Comparison of ENCODE assay signal across 1 cellular context in genomic region chr20:58251979-58252591, GRCh38.
TF ChIP-seq lines count a peak whose summit lies in the region.

No MANE protein-coding gene starts in this region.

TF ChIP-seq in K562, 482 proteins besides CTCF, POLR2A, EP300 and RAD21 (continued from another document and continues in another):
- TF ChIP-seq ZBTB40 (IDR thresholded peaks at IDR 0.05) (peak; percentile 36; the same call in 1 of the 2 replicates), ZBTB40 (CRISPR knock-in tag; IDR thresholded peaks at IDR 0.05) (no peak), TSHZ1 (CRISPR knock-in tag; IDR thresholded peaks at IDR 0.05) (peak; percentile 93), ZNF644 (tag; IDR thresholded peaks at IDR 0.05; ENCODE audit: low read depth) (peak; percentile 97), BRD9 (IDR thresholded peaks at IDR 0.05; ENCODE audit: low read depth, partially characterized antibody) (peak; percentile 59), FOXM1 (IDR thresholded peaks at IDR 0.05; ENCODE audit: low read depth) (peak; percentile 44; the same call in 1 of the 2 replicates), FOXM1 (CRISPR knock-in tag; IDR thresholded peaks at IDR 0.05; ENCODE audit: low read depth) (no peak), GATA2 (CRISPR knock-in tag; IDR thresholded peaks at IDR 0.05) (0 out of 2 replicates have a peak, but pooled peaks have one; percentile 9), ZNF384 (IDR thresholded peaks at IDR 0.05; ENCODE audit: low read depth, low read length) (peak; percentile 70), HOMEZ (CRISPR knock-in tag; IDR thresholded peaks at IDR 0.05) (peak; percentile 85; the same call in 1 of the 2 replicates), KLF1 (tag; IDR thresholded peaks at IDR 0.05) (0 out of 2 replicates have a peak, but pooled peaks have one; percentile 9), TEAD2 (tag; IDR thresholded peaks at IDR 0.05) (peak; percentile 88), HES1 (IDR thresholded peaks at IDR 0.05; ENCODE audit: low read depth) (peak; percentile 18; the same call in 1 of the 2 replicates), SOX6 (IDR thresholded peaks at IDR 0.05) (peak; percentile 50), ZNF324 (CRISPR knock-in tag; IDR thresholded peaks at IDR 0.05) (peak; percentile 75), EHMT2 (IDR thresholded peaks at IDR 0.05) (peak; percentile 61; the same call in 1 of the 2 replicates), ZNF140 (CRISPR knock-in tag; IDR thresholded peaks at IDR 0.05) (peak; percentile 92), CBFB (CRISPR knock-in tag; IDR thresholded peaks at IDR 0.05) (no peak), EWSR1 (IDR thresholded peaks at IDR 0.05; ENCODE audit: borderline replicate concordance, low read depth, partially characterized antibody) (no peak), MBD1 (CRISPR knock-in tag; IDR thresholded peaks at IDR 0.05) (peak; percentile 84; the same call in 1 of the 2 replicates), KLF10 (CRISPR knock-in tag; IDR thresholded peaks at IDR 0.05) (no peak), ILK (tag; IDR thresholded peaks at IDR 0.05; ENCODE audit: borderline replicate concordance, low read depth) (peak; percentile 94), PBX2 (CRISPR knock-in tag; IDR thresholded peaks at IDR 0.05; ENCODE audit: low read depth) (no peak), PBX2 (tag; conservative IDR thresholded peaks at IDR 0.05; ENCODE audit: low read depth) (peak; percentile 86), E4F1 (CRISPR knock-in tag; IDR thresholded peaks at IDR 0.05; ENCODE audit: borderline replicate concordance) (0 out of 2 replicates have a peak, but pooled peaks have one; percentile 61), CREB3L1 (IDR thresholded peaks at IDR 0.05; ENCODE audit: borderline replicate concordance, low read depth) (peak; percentile 51; the same call in 1 of the 2 replicates), NEUROD1 (IDR thresholded peaks at IDR 0.05; ENCODE audit: borderline replicate concordance, low read depth, low read length, partially characterized antibody) (peak; percentile 77), ZNF316 (IDR thresholded peaks at IDR 0.05) (peak; percentile 94), GABPB2 (CRISPR knock-in tag; conservative IDR thresholded peaks at IDR 0.05) (no peak), ZNF12 (CRISPR knock-in tag; IDR thresholded peaks at IDR 0.05) (no peak), MAX (CRISPR knock-in tag; IDR thresholded peaks at IDR 0.05) (no peak), ZNF584 (CRISPR knock-in tag; IDR thresholded peaks at IDR 0.05; ENCODE audit: low read depth) (peak; percentile 99), RFX1 (IDR thresholded peaks at IDR 0.05) (no peak), ZKSCAN3 (CRISPR knock-in tag; IDR thresholded peaks at IDR 0.05) (peak; percentile 61)
